ENCODE assay signal across 1 cellular context in genomic region chr3:60190073-60190472, GRCh38.
TF ChIP-seq lines count a peak whose summit lies in the region.

No MANE protein-coding gene starts in this region.

TF ChIP-seq in K562, 482 proteins besides CTCF, POLR2A, EP300 and RAD21 (continues in another document):
- TF ChIP-seq RERE (CRISPR knock-in tag; IDR thresholded peaks at IDR 0.05; ENCODE audit: borderline replicate concordance), result no peak
- TF ChIP-seq, protein P1, sequence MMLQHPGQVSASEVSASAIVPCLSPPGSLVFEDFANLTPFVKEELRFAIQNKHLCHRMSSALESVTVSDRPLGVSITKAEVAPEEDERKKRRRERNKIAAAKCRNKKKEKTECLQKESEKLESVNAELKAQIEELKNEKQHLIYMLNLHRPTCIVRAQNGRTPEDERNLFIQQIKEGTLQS (IDR thresholded peaks at IDR 0.05), result peak; percentile 56; the same call in 1 of the 2 replicates
- TF ChIP-seq, protein P1 (CRISPR knock-in tag; conservative IDR thresholded peaks at IDR 0.05), result no peak
- no peak for TF ChIP-seq HIVEP1 (CRISPR knock-in tag; IDR thresholded peaks at IDR 0.05)
- no peak for TF ChIP-seq ZNF551 (CRISPR knock-in tag; IDR thresholded peaks at IDR 0.05)
- no peak for TF ChIP-seq TCFL5 (CRISPR knock-in tag; conservative IDR thresholded peaks at IDR 0.05)
- TF ChIP-seq, protein P2, sequence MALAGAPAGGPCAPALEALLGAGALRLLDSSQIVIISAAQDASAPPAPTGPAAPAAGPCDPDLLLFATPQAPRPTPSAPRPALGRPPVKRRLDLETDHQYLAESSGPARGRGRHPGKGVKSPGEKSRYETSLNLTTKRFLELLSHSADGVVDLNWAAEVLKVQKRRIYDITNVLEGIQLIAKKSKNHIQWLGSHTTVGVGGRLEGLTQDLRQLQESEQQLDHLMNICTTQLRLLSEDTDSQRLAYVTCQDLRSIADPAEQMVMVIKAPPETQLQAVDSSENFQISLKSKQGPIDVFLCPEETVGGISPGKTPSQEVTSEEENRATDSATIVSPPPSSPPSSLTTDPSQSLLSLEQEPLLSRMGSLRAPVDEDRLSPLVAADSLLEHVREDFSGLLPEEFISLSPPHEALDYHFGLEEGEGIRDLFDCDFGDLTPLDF (CRISPR knock-in tag; IDR thresholded peaks at IDR 0.05), result no peak
- no peak for TF ChIP-seq ZNF146 (CRISPR knock-in tag; IDR thresholded peaks at IDR 0.05; ENCODE audit: unreplicated experiment)
- TF ChIP-seq KDM4B (IDR thresholded peaks at IDR 0.05; ENCODE audit: borderline replicate concordance in 2 of 2, low read depth in 1 of 2), result no peak
- peak; percentile 53; the same call in 1 of the 2 replicates for TF ChIP-seq MYBL2 (IDR thresholded peaks at IDR 0.05; ENCODE audit: low read depth)
- no peak for TF ChIP-seq MYBL2 (CRISPR knock-in tag; IDR thresholded peaks at IDR 0.05; ENCODE audit: borderline replicate concordance)
- no peak for TF ChIP-seq ZHX1 (conservative IDR thresholded peaks at IDR 0.05; ENCODE audit: low read length)
- TF ChIP-seq GABPB2 (CRISPR knock-in tag; conservative IDR thresholded peaks at IDR 0.05), result no peak
- peak; percentile 40; the same call in 1 of the 2 replicates for TF ChIP-seq JUND (IDR thresholded peaks at IDR 0.05; ENCODE audit: borderline replicate concordance, low read depth, low read length)
- TF ChIP-seq JUND (tag; IDR thresholded peaks at IDR 0.05; ENCODE audit: borderline replicate concordance, low read depth, low read length), result peak; percentile 61; the same call in 1 of the 3 replicates
- no peak for TF ChIP-seq ZNF436 (CRISPR knock-in tag; IDR thresholded peaks at IDR 0.05)
- TF ChIP-seq NFIC (IDR thresholded peaks at IDR 0.05), result peak; percentile 79
- no peak for TF ChIP-seq NONO (IDR thresholded peaks at IDR 0.05; ENCODE audit: low read depth in 2 of 2, low read length in 1 of 2)
- no peak for TF ChIP-seq ZNF431 (CRISPR knock-in tag; IDR thresholded peaks at IDR 0.05)
- TF ChIP-seq PTTG1 (tag; IDR thresholded peaks at IDR 0.05; ENCODE audit: low read depth), result no peak
- no peak for TF ChIP-seq VEZF1 (CRISPR knock-in tag; IDR thresholded peaks at IDR 0.05)
- no peak for TF ChIP-seq MCM7 (IDR thresholded peaks at IDR 0.05)
- no peak for TF ChIP-seq ARID3A (IDR thresholded peaks at IDR 0.05; ENCODE audit: borderline replicate concordance, low read depth, low read length)
- TF ChIP-seq ZNF165 (CRISPR knock-in tag; IDR thresholded peaks at IDR 0.05; ENCODE audit: borderline replicate concordance), result no peak
- TF ChIP-seq PKNOX1 (IDR thresholded peaks at IDR 0.05), result peak; percentile 83
- TF ChIP-seq TEAD4 (IDR thresholded peaks at IDR 0.05; ENCODE audit: low read length), result peak; percentile 23; the same call in 1 of the 2 replicates
- TF ChIP-seq TEAD4 (CRISPR knock-in tag; IDR thresholded peaks at IDR 0.05; ENCODE audit: borderline replicate concordance), result no peak
- TF ChIP-seq ZNF121 (CRISPR knock-in tag; conservative IDR thresholded peaks at IDR 0.05), result no peak
- no peak for TF ChIP-seq KAT2B (IDR thresholded peaks at IDR 0.05; ENCODE audit: low read depth, low read length)
- no peak for TF ChIP-seq KDM1A (IDR thresholded peaks at IDR 0.05)
- no peak for TF ChIP-seq BRD4 (IDR thresholded peaks at IDR 0.05)
- no peak; the same call in 1 of the 2 replicates for TF ChIP-seq EP400 (IDR thresholded peaks at IDR 0.05)
- TF ChIP-seq STAT5A (IDR thresholded peaks at IDR 0.05; ENCODE audit: borderline replicate concordance, low read length), result peak; percentile 62
- TF ChIP-seq ZNF609 (CRISPR knock-in tag; IDR thresholded peaks at IDR 0.05; ENCODE audit: borderline replicate concordance), result no peak
- no peak for TF ChIP-seq ZKSCAN1 (IDR thresholded peaks at IDR 0.05; ENCODE audit: low read depth, low read length)
- TF ChIP-seq, protein P3, sequence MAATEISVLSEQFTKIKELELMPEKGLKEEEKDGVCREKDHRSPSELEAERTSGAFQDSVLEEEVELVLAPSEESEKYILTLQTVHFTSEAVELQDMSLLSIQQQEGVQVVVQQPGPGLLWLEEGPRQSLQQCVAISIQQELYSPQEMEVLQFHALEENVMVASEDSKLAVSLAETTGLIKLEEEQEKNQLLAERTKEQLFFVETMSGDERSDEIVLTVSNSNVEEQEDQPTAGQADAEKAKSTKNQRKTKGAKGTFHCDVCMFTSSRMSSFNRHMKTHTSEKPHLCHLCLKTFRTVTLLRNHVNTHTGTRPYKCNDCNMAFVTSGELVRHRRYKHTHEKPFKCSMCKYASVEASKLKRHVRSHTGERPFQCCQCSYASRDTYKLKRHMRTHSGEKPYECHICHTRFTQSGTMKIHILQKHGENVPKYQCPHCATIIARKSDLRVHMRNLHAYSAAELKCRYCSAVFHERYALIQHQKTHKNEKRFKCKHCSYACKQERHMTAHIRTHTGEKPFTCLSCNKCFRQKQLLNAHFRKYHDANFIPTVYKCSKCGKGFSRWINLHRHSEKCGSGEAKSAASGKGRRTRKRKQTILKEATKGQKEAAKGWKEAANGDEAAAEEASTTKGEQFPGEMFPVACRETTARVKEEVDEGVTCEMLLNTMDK (IDR thresholded peaks at IDR 0.05; ENCODE audit: borderline replicate concordance, insufficient read depth, low read depth, low read length, poor library complexity, severe bottlenecking), result no peak
- TF ChIP-seq ATF7 (IDR thresholded peaks at IDR 0.05), result peak; percentile 66; the same call in 1 of the 2 replicates
- no peak for TF ChIP-seq ATF1 (CRISPR knock-in tag; IDR thresholded peaks at IDR 0.05)
- TF ChIP-seq ATF1 (tag; IDR thresholded peaks at IDR 0.05), result peak; percentile 81
- no peak for TF ChIP-seq ILF3 (IDR thresholded peaks at IDR 0.05; ENCODE audit: borderline replicate concordance)
- no peak for TF ChIP-seq ZNF766 (CRISPR knock-in tag; conservative IDR thresholded peaks at IDR 0.05)
